28 cellular contexts compared by ENCODE assay signal in genomic region chr7:96987719-96988118, GRCh38. TPM values are rescaled to one million over a fixed set of nuclear protein-coding genes. Genes with fewer than 3 reads are reported as not detected.
"Had no signal": no experiment of that assay in that cellular context is flagged by ENCODE, and none has a peak within 500 bp of the region (broad histone marks: within the 10 kb centered on the region; RNA-seq: fewer than 3 reads in every experiment).

No MANE protein-coding gene starts in this region.

- H3K27ac ChIP-seq: neutrophil, pancreas, prostate gland, right atrium auricular region, skin epidermis, spleen, stomach, thoracic aorta, thyroid gland, tibial nerve, upper lobe of left lung, vagina had no signal

- FAIRE-seq: pancreas, urothelium cell line had no signal

- DNase-seq: natural killer cell; nucleus accumbens; pancreas; spleen; stimulated activated CD4-positive, alpha-beta T cell treated with anti-CD3 and anti-CD28 coated beads, Interleukin-15, amount 100 ng/mL, for 24 hours; stimulated activated CD4-positive, alpha-beta T cell treated with anti-CD3 and anti-CD28 coated beads, Interleukin-2, amount 100 ng/mL, for 24 hours; stimulated activated CD4-positive, alpha-beta T cell treated with anti-CD3 and anti-CD28 coated beads, Interleukin-2, amount 100 ng/mL, for 48 hours; stimulated activated CD4-positive, alpha-beta T cell treated with anti-CD3 and anti-CD28 coated beads, Interleukin-4, amount 100 ng/mL, for 24 hours; stimulated activated naive B cell treated with anti-CD40 and anti-IgM and Interleukin-4, amounts not matched to agents 10 μg/mL and 1 μg/mL and 100 μg/mL, for 72 hours; stimulated activated naive CD4-positive, alpha-beta T cell treated with Interleukin-2 at 50 U/mL for 16 hours; stomach; thyroid gland; trophoblast cell; upper lobe of left lung had no signal

- ATAC-seq: natural killer cell; pancreas; sciatic nerve; stimulated activated effector memory CD8-positive, alpha-beta T cell treated with anti-CD3 and anti-CD28 coated beads, Interleukin-12 subunit alpha, Interleukin-12 subunit beta, amount 100 ng/mL, for 72 hours; stimulated activated naive B cell treated with anti-CD40 and anti-IgM and Interleukin-4, amounts not matched to agents 10 μg/mL and 1 μg/mL and 100 μg/mL, for 72 hours had no signal

RNA-seq across cellular contexts. Expression of gene DLX6, which starts 17.6 kb away (rescaled TPM):
- total RNA-seq: natural killer cell, omental fat pad, pancreas, pulmonary artery endothelial cell, right atrium auricular region, sciatic nerve, spleen, stomach, subcutaneous adipose tissue, thoracic aorta, tibial nerve, upper lobe of left lung, ureter, vagina had no signal

RNA-seq across cellular contexts. Expression of gene DLX5, which starts 36.9 kb away (rescaled TPM):
- total RNA-seq: natural killer cell, pancreas, pulmonary artery endothelial cell, right atrium auricular region, upper lobe of left lung, ureter had no signal
